ENCODE assay signal across 1 cellular context in genomic region chr4:24584175-24584850, GRCh38.
TF ChIP-seq lines count a peak whose summit lies in the region.

Gene DHX15, minus strand, starts transcription at chr4:24584554. Its CDS starts 161 bp downstream, at chr4:24584393.

TF ChIP-seq in HepG2, 621 proteins besides CTCF, POLR2A, EP300 and RAD21 (continued from another document and continues in another):
- TF ChIP-seq, protein P1, sequence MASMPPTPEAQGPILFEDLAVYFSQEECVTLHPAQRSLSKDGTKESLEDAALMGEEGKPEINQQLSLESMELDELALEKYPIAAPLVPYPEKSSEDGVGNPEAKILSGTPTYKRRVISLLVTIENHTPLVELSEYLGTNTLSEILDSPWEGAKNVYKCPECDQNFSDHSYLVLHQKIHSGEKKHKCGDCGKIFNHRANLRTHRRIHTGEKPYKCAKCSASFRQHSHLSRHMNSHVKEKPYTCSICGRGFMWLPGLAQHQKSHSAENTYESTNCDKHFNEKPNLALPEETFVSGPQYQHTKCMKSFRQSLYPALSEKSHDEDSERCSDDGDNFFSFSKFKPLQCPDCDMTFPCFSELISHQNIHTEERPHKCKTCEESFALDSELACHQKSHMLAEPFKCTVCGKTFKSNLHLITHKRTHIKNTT (CRISPR knock-in tag; IDR thresholded peaks at IDR 0.05): no peak
- TF ChIP-seq CHCHD3 (CRISPR knock-in tag; IDR thresholded peaks at IDR 0.05) (peak; percentile 20; the same call in 1 of the 2 replicates), NFIB (CRISPR knock-in tag; IDR thresholded peaks at IDR 0.05; ENCODE audit: borderline replicate concordance) (no peak), MAX (IDR thresholded peaks at IDR 0.05) (peak; percentile 89), PHF8 (CRISPR knock-in tag; IDR thresholded peaks at IDR 0.05) (peak; percentile 90), E2F5 (CRISPR knock-in tag; conservative IDR thresholded peaks at IDR 0.05) (peak; percentile 89; the same call in 1 of the 2 replicates), ESRRA (CRISPR knock-in tag; IDR thresholded peaks at IDR 0.05; ENCODE audit: low read depth) (no peak), ZNF781 (CRISPR knock-in tag; IDR thresholded peaks at IDR 0.05; ENCODE audit: borderline replicate concordance, not compliant biosample characterization) (no peak), ZNF510 (CRISPR knock-in tag; IDR thresholded peaks at IDR 0.05; ENCODE audit: low read depth) (no peak), GABPB1 (CRISPR knock-in tag; IDR thresholded peaks at IDR 0.05) (peak; percentile 93), ZNF552 (CRISPR knock-in tag; IDR thresholded peaks at IDR 0.05; ENCODE audit: borderline replicate concordance) (peak; percentile 66), NFIC (IDR thresholded peaks at IDR 0.05; ENCODE audit: low read length) (no peak), ZFP36L2 (CRISPR knock-in tag; IDR thresholded peaks at IDR 0.05) (no peak), AKNA (CRISPR knock-in tag; IDR thresholded peaks at IDR 0.05; ENCODE audit: borderline replicate concordance) (no peak), ZKSCAN5 (CRISPR knock-in tag; IDR thresholded peaks at IDR 0.05) (no peak), HHEX (CRISPR knock-in tag; IDR thresholded peaks at IDR 0.05) (no peak), ZNF713 (CRISPR knock-in tag; IDR thresholded peaks at IDR 0.05) (0 out of 2 replicates have a peak, but pooled peaks have one; percentile 51), SALL1 (CRISPR knock-in tag; IDR thresholded peaks at IDR 0.05) (peak; percentile 78), GZF1 (CRISPR knock-in tag; IDR thresholded peaks at IDR 0.05) (no peak), ZNF20 (CRISPR knock-in tag; IDR thresholded peaks at IDR 0.05) (no peak), ZNF136 (CRISPR knock-in tag; IDR thresholded peaks at IDR 0.05; ENCODE audit: low read depth) (no peak), ETV5 (CRISPR knock-in tag; IDR thresholded peaks at IDR 0.05; ENCODE audit: borderline replicate concordance) (peak; percentile 78), SIX1 (CRISPR knock-in tag; IDR thresholded peaks at IDR 0.05; ENCODE audit: borderline replicate concordance) (no peak), ZNF207 (IDR thresholded peaks at IDR 0.05; ENCODE audit: borderline replicate concordance) (no peak), TAF15 (IDR thresholded peaks at IDR 0.05; ENCODE audit: low read depth, low read length, poor library complexity, severe bottlenecking) (no peak), TCF7 (IDR thresholded peaks at IDR 0.05; ENCODE audit: low read depth) (no peak), MZF1 (CRISPR knock-in tag; IDR thresholded peaks at IDR 0.05; ENCODE audit: borderline replicate concordance) (no peak), ZNF180 (CRISPR knock-in tag; IDR thresholded peaks at IDR 0.05; ENCODE audit: borderline replicate concordance, low read depth) (no peak), ZFX (CRISPR knock-in tag; IDR thresholded peaks at IDR 0.05; ENCODE audit: low read depth) (peak; percentile 91), RFX1 (IDR thresholded peaks at IDR 0.05) (no peak), FOXC1 (CRISPR knock-in tag; IDR thresholded peaks at IDR 0.05; ENCODE audit: borderline replicate concordance) (peak; percentile 76; the same call in 1 of the 2 replicates), ZNF546 (CRISPR knock-in tag; conservative IDR thresholded peaks at IDR 0.05) (no peak), NCOA1 (CRISPR knock-in tag; IDR thresholded peaks at IDR 0.05) (0 out of 2 replicates have a peak, but pooled peaks have one; percentile 55), SMAD3 (CRISPR knock-in tag; IDR thresholded peaks at IDR 0.05) (0 out of 2 replicates have a peak, but pooled peaks have one; percentile 19), CC2D1A (CRISPR knock-in tag; IDR thresholded peaks at IDR 0.05) (no peak), RFX3 (CRISPR knock-in tag; IDR thresholded peaks at IDR 0.05) (no peak), NFYC (CRISPR knock-in tag; IDR thresholded peaks at IDR 0.05) (peak; percentile 82), ZNF841 (CRISPR knock-in tag; IDR thresholded peaks at IDR 0.05; ENCODE audit: borderline replicate concordance) (no peak), ATF7-NPFF (CRISPR knock-in tag; IDR thresholded peaks at IDR 0.05; ENCODE audit: low read depth) (peak; percentile 43; the same call in 1 of the 2 replicates), HNRNPUL1 (IDR thresholded peaks at IDR 0.05; ENCODE audit: low read depth, low read length) (no peak), NFRKB (IDR thresholded peaks at IDR 0.05) (no peak), MBNL3 (CRISPR knock-in tag; conservative IDR thresholded peaks at IDR 0.05) (no peak), ZNF556 (CRISPR knock-in tag; IDR thresholded peaks at IDR 0.05; ENCODE audit: borderline replicate concordance) (no peak; the same call in 1 of the 2 replicates), CEBPB (IDR thresholded peaks at IDR 0.05; ENCODE audit: borderline replicate concordance, low read depth, low read length) (no peak), THAP8 (CRISPR knock-in tag; IDR thresholded peaks at IDR 0.05; ENCODE audit: borderline replicate concordance) (no peak), YEATS2 (CRISPR knock-in tag; IDR thresholded peaks at IDR 0.05; ENCODE audit: borderline replicate concordance) (peak; percentile 95), DRAP1 (CRISPR knock-in tag; IDR thresholded peaks at IDR 0.05) (peak; percentile 69), RXRA (CRISPR knock-in tag; IDR thresholded peaks at IDR 0.05) (peak; percentile 40; the same call in 1 of the 2 replicates), EHMT2 (IDR thresholded peaks at IDR 0.05; ENCODE audit: borderline replicate concordance, low read depth, low read length) (no peak), FOXK2 (IDR thresholded peaks at IDR 0.05) (no peak)
- TF ChIP-seq, protein P2, sequence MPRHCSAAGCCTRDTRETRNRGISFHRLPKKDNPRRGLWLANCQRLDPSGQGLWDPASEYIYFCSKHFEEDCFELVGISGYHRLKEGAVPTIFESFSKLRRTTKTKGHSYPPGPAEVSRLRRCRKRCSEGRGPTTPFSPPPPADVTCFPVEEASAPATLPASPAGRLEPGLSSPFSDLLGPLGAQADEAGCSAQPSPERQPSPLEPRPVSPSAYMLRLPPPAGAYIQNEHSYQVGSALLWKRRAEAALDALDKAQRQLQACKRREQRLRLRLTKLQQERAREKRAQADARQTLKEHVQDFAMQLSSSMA (CRISPR knock-in tag; IDR thresholded peaks at IDR 0.05): peak; percentile 78; the same call in 1 of the 2 replicates
- TF ChIP-seq, protein P3, sequence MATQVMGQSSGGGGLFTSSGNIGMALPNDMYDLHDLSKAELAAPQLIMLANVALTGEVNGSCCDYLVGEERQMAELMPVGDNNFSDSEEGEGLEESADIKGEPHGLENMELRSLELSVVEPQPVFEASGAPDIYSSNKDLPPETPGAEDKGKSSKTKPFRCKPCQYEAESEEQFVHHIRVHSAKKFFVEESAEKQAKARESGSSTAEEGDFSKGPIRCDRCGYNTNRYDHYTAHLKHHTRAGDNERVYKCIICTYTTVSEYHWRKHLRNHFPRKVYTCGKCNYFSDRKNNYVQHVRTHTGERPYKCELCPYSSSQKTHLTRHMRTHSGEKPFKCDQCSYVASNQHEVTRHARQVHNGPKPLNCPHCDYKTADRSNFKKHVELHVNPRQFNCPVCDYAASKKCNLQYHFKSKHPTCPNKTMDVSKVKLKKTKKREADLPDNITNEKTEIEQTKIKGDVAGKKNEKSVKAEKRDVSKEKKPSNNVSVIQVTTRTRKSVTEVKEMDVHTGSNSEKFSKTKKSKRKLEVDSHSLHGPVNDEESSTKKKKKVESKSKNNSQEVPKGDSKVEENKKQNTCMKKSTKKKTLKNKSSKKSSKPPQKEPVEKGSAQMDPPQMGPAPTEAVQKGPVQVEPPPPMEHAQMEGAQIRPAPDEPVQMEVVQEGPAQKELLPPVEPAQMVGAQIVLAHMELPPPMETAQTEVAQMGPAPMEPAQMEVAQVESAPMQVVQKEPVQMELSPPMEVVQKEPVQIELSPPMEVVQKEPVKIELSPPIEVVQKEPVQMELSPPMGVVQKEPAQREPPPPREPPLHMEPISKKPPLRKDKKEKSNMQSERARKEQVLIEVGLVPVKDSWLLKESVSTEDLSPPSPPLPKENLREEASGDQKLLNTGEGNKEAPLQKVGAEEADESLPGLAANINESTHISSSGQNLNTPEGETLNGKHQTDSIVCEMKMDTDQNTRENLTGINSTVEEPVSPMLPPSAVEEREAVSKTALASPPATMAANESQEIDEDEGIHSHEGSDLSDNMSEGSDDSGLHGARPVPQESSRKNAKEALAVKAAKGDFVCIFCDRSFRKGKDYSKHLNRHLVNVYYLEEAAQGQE (IDR thresholded peaks at IDR 0.05; ENCODE audit: borderline replicate concordance in 1 of 2, low read depth in 1 of 2, low read length in 2 of 2): peak in 1 of 2 experiments; percentile 46; a peak in 1 of 4 replicates
- TF ChIP-seq, protein P4, sequence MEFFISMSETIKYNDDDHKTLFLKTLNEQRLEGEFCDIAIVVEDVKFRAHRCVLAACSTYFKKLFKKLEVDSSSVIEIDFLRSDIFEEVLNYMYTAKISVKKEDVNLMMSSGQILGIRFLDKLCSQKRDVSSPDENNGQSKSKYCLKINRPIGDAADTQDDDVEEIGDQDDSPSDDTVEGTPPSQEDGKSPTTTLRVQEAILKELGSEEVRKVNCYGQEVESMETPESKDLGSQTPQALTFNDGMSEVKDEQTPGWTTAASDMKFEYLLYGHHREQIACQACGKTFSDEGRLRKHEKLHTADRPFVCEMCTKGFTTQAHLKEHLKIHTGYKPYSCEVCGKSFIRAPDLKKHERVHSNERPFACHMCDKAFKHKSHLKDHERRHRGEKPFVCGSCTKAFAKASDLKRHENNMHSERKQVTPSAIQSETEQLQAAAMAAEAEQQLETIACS (CRISPR knock-in tag; IDR thresholded peaks at IDR 0.05): peak; percentile 100
- TF ChIP-seq, protein P5, sequence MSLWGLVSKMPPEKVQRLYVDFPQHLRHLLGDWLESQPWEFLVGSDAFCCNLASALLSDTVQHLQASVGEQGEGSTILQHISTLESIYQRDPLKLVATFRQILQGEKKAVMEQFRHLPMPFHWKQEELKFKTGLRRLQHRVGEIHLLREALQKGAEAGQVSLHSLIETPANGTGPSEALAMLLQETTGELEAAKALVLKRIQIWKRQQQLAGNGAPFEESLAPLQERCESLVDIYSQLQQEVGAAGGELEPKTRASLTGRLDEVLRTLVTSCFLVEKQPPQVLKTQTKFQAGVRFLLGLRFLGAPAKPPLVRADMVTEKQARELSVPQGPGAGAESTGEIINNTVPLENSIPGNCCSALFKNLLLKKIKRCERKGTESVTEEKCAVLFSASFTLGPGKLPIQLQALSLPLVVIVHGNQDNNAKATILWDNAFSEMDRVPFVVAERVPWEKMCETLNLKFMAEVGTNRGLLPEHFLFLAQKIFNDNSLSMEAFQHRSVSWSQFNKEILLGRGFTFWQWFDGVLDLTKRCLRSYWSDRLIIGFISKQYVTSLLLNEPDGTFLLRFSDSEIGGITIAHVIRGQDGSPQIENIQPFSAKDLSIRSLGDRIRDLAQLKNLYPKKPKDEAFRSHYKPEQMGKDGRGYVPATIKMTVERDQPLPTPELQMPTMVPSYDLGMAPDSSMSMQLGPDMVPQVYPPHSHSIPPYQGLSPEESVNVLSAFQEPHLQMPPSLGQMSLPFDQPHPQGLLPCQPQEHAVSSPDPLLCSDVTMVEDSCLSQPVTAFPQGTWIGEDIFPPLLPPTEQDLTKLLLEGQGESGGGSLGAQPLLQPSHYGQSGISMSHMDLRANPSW (CRISPR knock-in tag; IDR thresholded peaks at IDR 0.05; ENCODE audit: borderline replicate concordance): no peak
- TF ChIP-seq, protein P6, sequence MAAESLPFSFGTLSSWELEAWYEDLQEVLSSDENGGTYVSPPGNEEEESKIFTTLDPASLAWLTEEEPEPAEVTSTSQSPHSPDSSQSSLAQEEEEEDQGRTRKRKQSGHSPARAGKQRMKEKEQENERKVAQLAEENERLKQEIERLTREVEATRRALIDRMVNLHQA (CRISPR knock-in tag; IDR thresholded peaks at IDR 0.05): no peak
